20 cellular contexts compared by ENCODE assay signal in genomic region chr14:43145361-43145760, GRCh38.
DNase-seq lines count a peak whose midpoint lies in the region; FAIRE-seq and TF ChIP-seq lines count a peak whose summit lies in the region.
"Had no signal": no experiment of that assay in that cellular context is flagged by ENCODE, and none has a peak within 500 bp of the region (broad histone marks: within the 10 kb centered on the region; RNA-seq: fewer than 3 reads in every experiment).

No MANE protein-coding gene starts in this region.

- peaks cover 6% of the 10 kb centered on the region for H3K36me3 Mint-ChIP-seq in MCF 10A (ENCODE audit: insufficient read depth, unreplicated experiment)
- H3K36me3 Mint-ChIP-seq in activated T-helper 2 cell treated with anti-CD3 and anti-CD28 coated beads, Interferon-gamma antibody, Interleukin-2, Interleukin-4, amounts not matched to agents 10 μg/mL and 5 μg/mL and 100 μg/mL, durations not matched to agents 14 hours and 24 hours and 36 hours (ENCODE audit: low read depth), result no peaks in the 10 kb centered on the region
- H3K36me3 Mint-ChIP-seq: CD4-positive, CD25-positive, alpha-beta regulatory T cell; IgD-negative memory B cell had no signal

- H3K4me3 Mint-ChIP-seq in MCF 10A (ENCODE audit: unreplicated experiment), result no peak overlapping the region
- H3K4me3 Mint-ChIP-seq in activated T-helper 2 cell treated with anti-CD3 and anti-CD28 coated beads, Interferon-gamma antibody, Interleukin-2, Interleukin-4, amounts not matched to agents 10 μg/mL and 5 μg/mL and 100 μg/mL, durations not matched to agents 14 hours and 24 hours and 36 hours (ENCODE audit: low read depth), result no peak overlapping the region
- H3K4me3 Mint-ChIP-seq: CD4-positive, CD25-positive, alpha-beta regulatory T cell; IgD-negative memory B cell had no signal

- CTCF ChIA-PET in MCF 10A (lab: Yijun Ruan, JAX), result no interaction called here

- peaks cover 14% of the 10 kb centered on the region for H3K4me1 Mint-ChIP-seq in MCF 10A (ENCODE audit: insufficient read depth, unreplicated experiment)
- no peaks in the 10 kb centered on the region for H3K4me1 Mint-ChIP-seq in activated T-helper 2 cell treated with anti-CD3 and anti-CD28 coated beads, Interferon-gamma antibody, Interleukin-2, Interleukin-4, amounts not matched to agents 10 μg/mL and 5 μg/mL and 100 μg/mL, durations not matched to agents 14 hours and 24 hours and 36 hours (ENCODE audit: low read depth)
- H3K4me1 Mint-ChIP-seq: CD4-positive, CD25-positive, alpha-beta regulatory T cell; IgD-negative memory B cell had no signal

- TF ChIP-seq POLR2A in breast epithelium (IDR thresholded peaks at IDR 0.05), result no peak

- TF ChIP-seq CTCF in MCF 10A (IDR thresholded peaks at IDR 0.05; ENCODE audit: unreplicated experiment) (no peak), breast epithelium (IDR thresholded peaks at IDR 0.05) (no peak)

- no peaks in the 10 kb centered on the region for H3K36me3 ChIP-seq in breast epithelium
- H3K36me3 ChIP-seq: BE2C, HAP-1 had no signal

- no peaks in the 10 kb centered on the region for H3K9me3 Mint-ChIP-seq in MCF 10A (ENCODE audit: unreplicated experiment)
- peaks cover 26% of the 10 kb centered on the region for H3K9me3 Mint-ChIP-seq in activated T-helper 2 cell treated with anti-CD3 and anti-CD28 coated beads, Interferon-gamma antibody, Interleukin-2, Interleukin-4, amounts not matched to agents 10 μg/mL and 5 μg/mL and 100 μg/mL, durations not matched to agents 14 hours and 24 hours and 36 hours

- peak overlapping the region; percentile 24 for H3K27ac Mint-ChIP-seq in MCF 10A (ENCODE audit: low read depth, unreplicated experiment)
- no peak overlapping the region for H3K27ac Mint-ChIP-seq in activated T-helper 2 cell treated with anti-CD3 and anti-CD28 coated beads, Interferon-gamma antibody, Interleukin-2, Interleukin-4, amounts not matched to agents 10 μg/mL and 5 μg/mL and 100 μg/mL, durations not matched to agents 14 hours and 24 hours and 36 hours
- H3K27ac Mint-ChIP-seq: CD4-positive, CD25-positive, alpha-beta regulatory T cell; IgD-negative memory B cell had no signal

- peak; percentile 13 for FAIRE-seq in islet of Langerhans (lab: Jason Lieb, UNC)
- FAIRE-seq: D721Med, GM12878 had no signal

- H3K4me3 ChIP-seq in breast epithelium, result no peak overlapping the region
- H3K4me3 ChIP-seq: GM12878, HAP-1 had no signal

- H3K27ac ChIP-seq in breast epithelium, result no peak overlapping the region
- H3K27ac ChIP-seq: 22Rv1 had no signal

- POLR2A ChIA-PET in MCF 10A (lab: Yijun Ruan, JAX), result no interaction called here

- H3K9me3 ChIP-seq in breast epithelium, result no peaks in the 10 kb centered on the region
- H3K9me3 ChIP-seq: BE2C, Caco-2, HAP-1 had no signal

- no peaks in the 10 kb centered on the region for H3K27me3 ChIP-seq in breast epithelium
- H3K27me3 ChIP-seq: BE2C had no signal

- H3K27me3 Mint-ChIP-seq in MCF 10A (ENCODE audit: insufficient read depth, unreplicated experiment), result no peaks in the 10 kb centered on the region
- no peaks in the 10 kb centered on the region for H3K27me3 Mint-ChIP-seq in activated T-helper 2 cell treated with anti-CD3 and anti-CD28 coated beads, Interferon-gamma antibody, Interleukin-2, Interleukin-4, amounts not matched to agents 10 μg/mL and 5 μg/mL and 100 μg/mL, durations not matched to agents 14 hours and 24 hours and 36 hours (ENCODE audit: low read depth)
- H3K27me3 Mint-ChIP-seq: CD4-positive, CD25-positive, alpha-beta regulatory T cell; IgD-negative memory B cell had no signal

- intact Hi-C loops in MCF 10A (cut with micrococcal nuclease) (no loop called here), breast epithelium (cut with DNase I; ENCODE audit: low total_unique reads) (no loop called here)
- intact Hi-C loops in activated T-helper 2 cell treated with anti-CD3 and anti-CD28 coated beads, Interferon-gamma antibody, Interleukin-2, Interleukin-4, amounts not matched to agents 10 μg/mL and 5 μg/mL and 100 μg/mL, durations not matched to agents 14 hours and 24 hours and 36 hours (cut with micrococcal nuclease), result no loop called here

- no TSS peak for BruUV-seq in MCF 10A (replicated peaks; lab: Mats Ljungman, UMichigan)

- no peaks in the 10 kb centered on the region for H3K4me1 ChIP-seq in breast epithelium
- H3K4me1 ChIP-seq: BE2C, Caco-2, HAP-1 had no signal

- DNase-seq in MCF 10A (ENCODE audit: unreplicated experiment) (peak; percentile 2), breast epithelium (ENCODE audit: low spot score in 2 of 2) (no peak), HS-5 (ENCODE audit: low read depth) (peak; percentile 15), fibroblast of gingiva (ENCODE audit: low read depth) (peak; percentile 36), activated T-cell treated with anti-CD3 and anti-CD28 coated beads for 4 hours (no peak), NCI-H187 (lab: John Stamatoyannopoulos, UW) (no peak)
- DNase-seq in activated T-helper 2 cell treated with anti-CD3 and anti-CD28 coated beads, Interferon-gamma antibody, Interleukin-2, Interleukin-4, amounts not matched to agents 10 μg/mL and 5 μg/mL and 100 μg/mL, durations not matched to agents 14 hours and 24 hours and 36 hours (ENCODE audit: low spot score), result no peak
- DNase-seq: BE2C; C1 segment of cervical spinal cord; Caco-2; CD4-positive, CD25-positive, alpha-beta regulatory T cell; DMS79; GF-D8; KBM-7 had no signal

Comparison
In these comparisons a context has a peak if more than half of its experiments do, and no peak if none do; other contexts are left out.
1. DNase-seq: peak in MCF 10A (single experiment), HS-5 (single experiment) and fibroblast of gingiva (single experiment); none in breast epithelium (0 of 2), activated T-helper 2 cell treated with anti-CD3 and anti-CD28 coated beads, Interferon-gamma antibody, Interleukin-2, Interleukin-4, amounts not matched to agents 10 μg/mL and 5 μg/mL and 100 μg/mL, durations not matched to agents 14 hours and 24 hours and 36 hours (single experiment), activated T-cell treated with anti-CD3 and anti-CD28 coated beads for 4 hours (single experiment) and NCI-H187 (0 of 2).